ENCODE assay signal across 8 cellular contexts in the genomic region with DNA sequence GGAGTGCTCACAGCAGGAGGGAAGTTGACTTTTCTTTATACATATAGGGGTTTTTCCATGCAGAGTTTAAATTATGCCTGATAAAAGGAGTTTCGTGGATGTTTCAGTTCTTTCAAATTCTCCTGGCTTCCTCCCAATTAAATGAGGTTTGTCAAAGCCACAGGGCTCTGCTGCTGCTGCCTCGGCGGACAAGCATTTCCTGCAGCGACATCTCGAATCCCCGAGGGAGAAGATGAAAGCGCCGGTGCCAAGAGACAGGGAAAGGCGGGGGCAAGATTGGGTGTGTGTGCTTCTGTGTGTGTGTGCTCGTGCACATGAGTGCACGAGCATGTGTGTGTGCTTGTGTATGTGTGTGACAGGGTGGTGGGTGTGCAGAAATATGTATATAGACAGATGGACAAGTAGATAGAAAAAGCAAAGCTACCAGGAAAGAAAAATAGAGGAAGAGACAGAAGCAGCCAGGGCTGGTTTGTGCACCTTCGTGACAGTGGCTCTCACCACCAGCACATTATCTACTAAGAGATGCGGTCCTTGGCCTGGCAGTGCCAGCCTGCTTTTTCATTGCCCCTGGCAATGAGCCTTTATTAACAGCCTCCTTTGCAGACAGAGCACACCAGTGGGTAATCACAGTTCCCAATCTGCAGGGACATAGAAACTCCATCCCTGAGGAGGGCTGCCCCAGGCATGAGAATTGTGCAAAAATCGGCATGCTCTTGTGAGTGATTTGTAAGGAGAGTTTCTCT.
DNase-seq lines count a peak whose midpoint lies in the region; ATAC-seq and TF ChIP-seq lines count a peak whose summit lies in the region.

No MANE protein-coding gene starts in this region.

- TF ChIP-seq CTCF in DND-41 (IDR thresholded peaks at IDR 0.05; ENCODE audit: borderline replicate concordance, extremely low read depth, low read length, poor library complexity, severe bottlenecking): no peak
- TF ChIP-seq CTCF in GM23338 (conservative IDR thresholded peaks at IDR 0.05; ENCODE audit: low read depth in 2 of 2): no peak
- no peak for TF ChIP-seq CTCF in glutamatergic neuron (IDR thresholded peaks at IDR 0.05; ENCODE audit: partially characterized antibody, unreplicated experiment)

- peak; percentile 99 for ATAC-seq in DND-41 (ENCODE audit: insufficient read depth, low read depth)
- ATAC-seq in GM23338: peak; percentile 76
- ATAC-seq in HG03442 (IDR thresholded peaks at IDR 0.05; ENCODE audit: unreplicated experiment): no peak

- H2AFZ ChIP-seq in DND-41 (ENCODE audit: low read depth, low read length) (no peak overlapping the region), GM23338 (peak overlapping the region; percentile 80; the same call in 1 of the 2 replicates)

- H3K36me3 Mint-ChIP-seq in GM23338 (ENCODE audit: low read depth) (no peaks in the 10 kb centered on the region), glutamatergic neuron (ENCODE audit: unreplicated experiment) (no peaks in the 10 kb centered on the region)

- 0 out of 3 replicates have a peak overlapping the region, but pooled peaks have one; percentile 14 for H3K4me3 Mint-ChIP-seq in GM23338
- H3K4me3 Mint-ChIP-seq in glutamatergic neuron (ENCODE audit: unreplicated experiment): peak overlapping the region; percentile 75

- H3K9ac ChIP-seq in DND-41 (ENCODE audit: low read depth, low read length): no peak overlapping the region

- H4K20me1 ChIP-seq in DND-41 (ENCODE audit: insufficient read depth, low read length) (peaks cover 18% of the 10 kb centered on the region; the same call in 1 of the 2 replicates), GM23338 (replicated peaks; ENCODE audit: insufficient read depth) (no peaks in the 10 kb centered on the region)

- DNase-seq in DND-41 (peak; percentile 90), GM23338 (ENCODE audit: low spot score) (peak; percentile 70), RPMI7951 (ENCODE audit: low read depth) (peak; percentile 91), glutamatergic neuron (peak; percentile 59), kidney glomerular epithelial cell (lab: John Stamatoyannopoulos, UW) (no peak), amniotic stem cell (lab: John Stamatoyannopoulos, UW) (no peak), ureter (ENCODE audit: low spot score) (no peak)

- no peaks in the 10 kb centered on the region for H3F3A ChIP-seq in GM23338 (replicated peaks; ENCODE audit: low read depth)

- peaks cover 6% of the 10 kb centered on the region for H3K27me3 Mint-ChIP-seq in GM23338 (ENCODE audit: insufficient read depth, low read depth, poor library complexity)
- peaks cover 2% of the 10 kb centered on the region for H3K27me3 Mint-ChIP-seq in glutamatergic neuron (ENCODE audit: unreplicated experiment)

- H3K4me2 ChIP-seq in DND-41 (ENCODE audit: insufficient read depth, low read length): peak overlapping the region; percentile 65
- H3K4me2 ChIP-seq in GM23338: peak overlapping the region; percentile 63

- H3K9me3 Mint-ChIP-seq in GM23338 (no peaks in the 10 kb centered on the region), glutamatergic neuron (ENCODE audit: unreplicated experiment) (peaks cover 2% of the 10 kb centered on the region)

- H3K4me3 ChIP-seq in DND-41 (ENCODE audit: low read depth in 1 of 2, low read length in 2 of 2) (peak overlapping the region in 1 of 2 experiments; percentile 39; a peak in 2 of 4 replicates), GM23338 (no peak overlapping the region)

- H3K27ac ChIP-seq in DND-41 (ENCODE audit: low read length): no peak overlapping the region
- H3K27ac ChIP-seq in GM23338 (ENCODE audit: low read depth): no peak overlapping the region

- no peaks in the 10 kb centered on the region for H3K9me2 ChIP-seq in GM23338 (ENCODE audit: insufficient read depth)

- H3K27ac Mint-ChIP-seq in GM23338: no peak overlapping the region
- no peak overlapping the region for H3K27ac Mint-ChIP-seq in glutamatergic neuron (ENCODE audit: unreplicated experiment)

- no peaks in the 10 kb centered on the region for H3K79me2 ChIP-seq in DND-41 (ENCODE audit: insufficient read depth, low read length)
- H3K79me2 ChIP-seq in GM23338 (replicated peaks; ENCODE audit: insufficient read depth): no peaks in the 10 kb centered on the region

- H3K36me3 ChIP-seq in DND-41 (ENCODE audit: insufficient read depth, low read length): no peaks in the 10 kb centered on the region
- H3K36me3 ChIP-seq in GM23338 (ENCODE audit: insufficient read depth): no peaks in the 10 kb centered on the region

- peaks cover 58% of the 10 kb centered on the region for H3K27me3 ChIP-seq in DND-41 (ENCODE audit: insufficient read depth, low read length, poor library complexity)
- no peaks in the 10 kb centered on the region for H3K27me3 ChIP-seq in GM23338 (ENCODE audit: insufficient read depth)

- H3K4me1 ChIP-seq in DND-41 (ENCODE audit: insufficient read depth, low read length) (peaks cover 23% of the 10 kb centered on the region), GM23338 (ENCODE audit: insufficient read depth) (peaks cover 15% of the 10 kb centered on the region)

- peaks cover 24% of the 10 kb centered on the region for H3K4me1 Mint-ChIP-seq in GM23338
- peaks cover 14% of the 10 kb centered on the region for H3K4me1 Mint-ChIP-seq in glutamatergic neuron (ENCODE audit: low read depth, unreplicated experiment)

- no peaks in the 10 kb centered on the region for H3K9me3 ChIP-seq in DND-41 (ENCODE audit: insufficient read depth, low read length, severe bottlenecking)

TF ChIP-seq in GM23338, 12 proteins besides CTCF, POLR2A, EP300 and RAD21 (continues in another document):
- TF ChIP-seq EZH2 (IDR thresholded peaks at IDR 0.05; ENCODE audit: low read depth, unreplicated experiment) (no peak), ZNF331 (CRISPR knock-in tag; IDR thresholded peaks at IDR 0.05; ENCODE audit: low read depth) (no peak), NANOG (IDR thresholded peaks at IDR 0.05; ENCODE audit: borderline replicate concordance) (no peak), REST (IDR thresholded peaks at IDR 0.05; ENCODE audit: unreplicated experiment) (no peak), CREB1 (CRISPR knock-in tag; IDR thresholded peaks at IDR 0.05; ENCODE audit: low read depth) (no peak), EZH2phosphoT487 (IDR thresholded peaks at IDR 0.05; ENCODE audit: unreplicated experiment) (no peak), ZNF114 (CRISPR knock-in tag; IDR thresholded peaks at IDR 0.05) (no peak), STAT1 (IDR thresholded peaks at IDR 0.05; ENCODE audit: unreplicated experiment) (no peak)

Comparison
In these comparisons a context has a peak if more than half of its experiments do, and no peak if none do; other contexts are left out.
1. DNase-seq: peak in DND-41 (single experiment), GM23338 (single experiment), RPMI7951 (single experiment) and glutamatergic neuron (single experiment); none in kidney glomerular epithelial cell (single experiment), amniotic stem cell (single experiment) and ureter (single experiment).